13 cellular contexts compared by ENCODE assay signal in genomic region chr2:163210430-163210918, GRCh38.
DNase-seq lines count a peak whose midpoint lies in the region; ATAC-seq and TF ChIP-seq lines count a peak whose summit lies in the region.
"Had no signal": no experiment of that assay in that cellular context is flagged by ENCODE, and none has a peak within 500 bp of the region (broad histone marks: within the 10 kb centered on the region; RNA-seq: fewer than 3 reads in every experiment).

No MANE protein-coding gene starts in this region.

- H3K79me2 ChIP-seq in PC-3 (ENCODE audit: low read length): no peaks in the 10 kb centered on the region

- intact Hi-C loops in PC-3 (cut with micrococcal nuclease) (no loop called here), uterus (cut with DNase I; ENCODE audit: low total_unique reads) (no loop called here)

- no peaks in the 10 kb centered on the region for H4K20me1 ChIP-seq in PC-3 (ENCODE audit: low read length)

- no peak for TF ChIP-seq POLR2A in uterus (IDR thresholded peaks at IDR 0.05)

- CTCF ChIA-PET in PC-3 (lab: Charles Lee): no interaction called here

- BruUV-seq in PC-3 (replicated peaks; lab: Mats Ljungman, UMichigan): no TSS peak

- H3K27me3 ChIP-seq in PC-3 (ENCODE audit: low read length) (no peaks in the 10 kb centered on the region), uterus (no peaks in the 10 kb centered on the region)
- H3K27me3 ChIP-seq: colonic mucosa had no signal

- H3K9ac ChIP-seq in PC-3 (ENCODE audit: low read length): no peak overlapping the region

- no peak overlapping the region for H2AFZ ChIP-seq in PC-3 (ENCODE audit: low read length)

- ATAC-seq in PC-3: peak; percentile 51
- ATAC-seq: activated naive CD4-positive, alpha-beta T cell treated with anti-CD3 and anti-CD28 coated beads, Interleukin-2, amount 50 U/mL, for 72 hours; esophagus mucosa had no signal

- H3K27ac ChIP-seq in PC-3 (ENCODE audit: low read length) (peak overlapping the region; percentile 27; the same call in 1 of the 2 replicates), uterus (no peak overlapping the region)
- H3K27ac ChIP-seq: colonic mucosa had no signal

- TF ChIP-seq CTCF in PC-3 (conservative IDR thresholded peaks at IDR 0.05; ENCODE audit: low read depth, low read length) (no peak), epithelial cell of proximal tubule (conservative IDR thresholded peaks at IDR 0.05; ENCODE audit: low read depth, low read length) (no peak), uterus (IDR thresholded peaks at IDR 0.05) (no peak)

- no peaks in the 10 kb centered on the region for H3F3A ChIP-seq in PC-3 (ENCODE audit: low read length, unreplicated experiment)

- H3K9me3 ChIP-seq in PC-3 (ENCODE audit: low read length) (no peaks in the 10 kb centered on the region), uterus (no peaks in the 10 kb centered on the region)
- H3K9me3 ChIP-seq: Caco-2, colonic mucosa had no signal

- H3K36me3 ChIP-seq in PC-3 (ENCODE audit: low read depth, low read length) (no peaks in the 10 kb centered on the region), uterus (no peaks in the 10 kb centered on the region)
- H3K36me3 ChIP-seq: colonic mucosa had no signal

- POLR2A ChIA-PET in PC-3 (lab: Charles Lee; ENCODE audit: unreplicated experiment): no interaction called here

- H3K4me3 ChIP-seq in PC-3 (ENCODE audit: low read length) (no peak overlapping the region), epithelial cell of proximal tubule (ENCODE audit: low read depth, low read length) (no peak overlapping the region), uterus (no peak overlapping the region)
- H3K4me3 ChIP-seq: colonic mucosa had no signal

- DNase-seq in EL: peak; percentile 65
- DNase-seq in PC-3: peak; percentile 74
- DNase-seq in epithelial cell of proximal tubule (ENCODE audit: low read depth): peak; percentile 39
- DNase-seq in renal cortical epithelial cell (ENCODE audit: low read depth): peak; percentile 44
- no peak for DNase-seq in uterus
- DNase-seq in activated CD4-positive, alpha-beta T cell treated with anti-CD3 and anti-CD28 coated beads, Interleukin-2, amount 50 U/mL, for 4 hours: no peak
- no peak for DNase-seq in NCI-H446 (lab: John Stamatoyannopoulos, UW)
- DNase-seq: activated CD4-positive, alpha-beta T cell treated with anti-CD3 and anti-CD28 coated beads for 1 hour; Caco-2; colonic mucosa; H9 had no signal

- H3K4me1 ChIP-seq in PC-3 (ENCODE audit: insufficient read depth, low read length) (peaks cover 27% of the 10 kb centered on the region), uterus (no peaks in the 10 kb centered on the region)
- H3K4me1 ChIP-seq: Caco-2, colonic mucosa had no signal

- H3K9me2 ChIP-seq in PC-3 (replicated peaks; ENCODE audit: low read length): no peaks in the 10 kb centered on the region; the same call in 1 of the 2 replicates

- no peak overlapping the region for H3K4me2 ChIP-seq in PC-3 (ENCODE audit: low read length)

Comparison
In these comparisons a context has a peak if more than half of its experiments do, and no peak if none do; other contexts are left out.
1. DNase-seq: peak in EL (single experiment), PC-3 (single experiment), epithelial cell of proximal tubule (single experiment) and renal cortical epithelial cell (single experiment); none in uterus (0 of 2), activated CD4-positive, alpha-beta T cell treated with anti-CD3 and anti-CD28 coated beads, Interleukin-2, amount 50 U/mL, for 4 hours (0 of 2) and NCI-H446 (0 of 2).